9 cellular contexts compared by ENCODE assay signal in genomic region chr12:102062419-102062806, GRCh38. TPM values are rescaled to one million over a fixed set of nuclear protein-coding genes. Genes with fewer than 3 reads are reported as not detected.
DNase-seq lines count a peak whose midpoint lies in the region; ATAC-seq and TF ChIP-seq lines count a peak whose summit lies in the region.
"Had no signal": no experiment of that assay in that cellular context is flagged by ENCODE, and none has a peak within 500 bp of the region (broad histone marks: within the 10 kb centered on the region; RNA-seq: fewer than 3 reads in every experiment).

No MANE protein-coding gene starts in this region.

- peak overlapping the region; percentile 86; the same call in 1 of the 2 replicates for H3K4me3 ChIP-seq in GM12864 (ENCODE audit: low read depth, low read length)
- peak overlapping the region; percentile 87 to 94 for H3K4me3 ChIP-seq in Panc1 (ENCODE audit: low read depth in 2 of 2, low read length in 2 of 2)
- peak overlapping the region in 3 of 4 donors; percentile 77 to 91 (median 80) for H3K4me3 ChIP-seq in esophagus squamous epithelium
- peak overlapping the region; percentile 93 for H3K4me3 ChIP-seq in retinal pigment epithelial cell (ENCODE audit: low read length)

- intact Hi-C loops in Panc1 (cut with micrococcal nuclease; ENCODE audit: unreplicated experiment): no loop called here
- intact Hi-C loops in esophagus squamous epithelium (cut with DNase I): no loop called here

- H3K36me3 ChIP-seq in Panc1 (ENCODE audit: control insufficient read depth, insufficient read depth, low read length) (no peaks in the 10 kb centered on the region; the same call in 1 of the 2 replicates), esophagus squamous epithelium (peaks cover 0 to 8% (median 0%) of the 10 kb centered on the region in 3 donors)

- no peak for DNase-seq in GM12864 (ENCODE audit: low read depth)
- no peak for DNase-seq in Panc1 (ENCODE audit: low read depth, low spot score)
- no peak for DNase-seq in esophagus squamous epithelium (lab: John Stamatoyannopoulos, UW)
- no peak for DNase-seq in retinal pigment epithelial cell (ENCODE audit: low read depth)
- DNase-seq in NCI-H748 (lab: John Stamatoyannopoulos, UW; ENCODE audit: unreplicated experiment): no peak
- DNase-seq in DMS79 (lab: John Stamatoyannopoulos, UW): no peak
- DNase-seq in globus pallidus (ENCODE audit: low spot score): no peak

- POLR2A ChIA-PET in Panc1 (lab: Charles Lee): no interaction called here

- H3K27ac ChIP-seq in Panc1 (ENCODE audit: low read length) (peak overlapping the region; percentile 60; the same call in 1 of the 2 replicates), esophagus squamous epithelium (peak overlapping the region in 1 of 4 donors; percentile 96)

- H3K9me3 ChIP-seq in Panc1 (ENCODE audit: control insufficient read depth, insufficient read depth, low read depth, low read length) (no peaks in the 10 kb centered on the region), esophagus squamous epithelium (no peaks in the 10 kb centered on the region)
- H3K9me3 ChIP-seq: mucosa of descending colon had no signal

- CTCF ChIA-PET in Panc1 (lab: Charles Lee): no interaction called here

- H3K4me1 ChIP-seq in Panc1 (ENCODE audit: control insufficient read depth, insufficient read depth, low read length) (no peaks in the 10 kb centered on the region), esophagus squamous epithelium (peaks cover 0 to 27% (median 10%) of the 10 kb centered on the region in 3 donors)

- ATAC-seq in Panc1 (no peak), HG03045 (IDR thresholded peaks at IDR 0.05; ENCODE audit: unreplicated experiment) (no peak)

- 78 to 79% methylated on average over 9 to 11 of the region's 11 CpGs for WGBS in esophagus squamous epithelium, 2 donors

- BruUV-seq in Panc1 (replicated peaks; lab: Mats Ljungman, UMichigan): no TSS peak

- TF ChIP-seq POLR2A in esophagus squamous epithelium (IDR thresholded peaks at IDR 0.05): no peak

- TF ChIP-seq CTCF in GM12864 (IDR thresholded peaks at IDR 0.05; ENCODE audit: low read depth, low read length, missing control alignments) (no peak), Panc1 (IDR thresholded peaks at IDR 0.05) (no peak), esophagus squamous epithelium (IDR thresholded peaks at IDR 0.05) (no peak), retinal pigment epithelial cell (conservative IDR thresholded peaks at IDR 0.05; ENCODE audit: low read depth, low read length) (no peak)

- in situ Hi-C loops in Panc1 (cut with HindIII; ENCODE audit: low pct_unique_long_range_greater_than_20kb, low sequenced_read_pairs): no loop called here

- H3K27me3 ChIP-seq in Panc1 (ENCODE audit: control insufficient read depth, insufficient read depth, low read length): no peaks in the 10 kb centered on the region
- no peaks in the 10 kb centered on the region for H3K27me3 ChIP-seq in esophagus squamous epithelium

RNA-seq across cellular contexts. Expression of gene WASHC3, which starts 0.6 kb away (rescaled TPM):
- total RNA-seq in Panc1 (2021; ENCODE audit: unreplicated experiment) (21.5 TPM), esophagus squamous epithelium (10 to 100 TPM; 36.3 to 60.8 (median 51.1) TPM)
- polyA plus RNA-seq in Panc1 (2012; ENCODE audit: insufficient read length): 18.6 TPM

RNA-seq across cellular contexts. Expression of gene NUP37, which starts 57.5 kb away (rescaled TPM):
- 47.7 TPM for total RNA-seq in Panc1 (2021; ENCODE audit: unreplicated experiment)
- 27.4 TPM for polyA plus RNA-seq in Panc1 (2012; ENCODE audit: insufficient read length)
- total RNA-seq in esophagus squamous epithelium: 10 to 100 TPM; 18.1 to 39.1 (median 27.3) TPM

RNA-seq across cellular contexts. Expression of gene PARPBP, which starts 57.6 kb away (rescaled TPM):
- total RNA-seq in Panc1 (2021; ENCODE audit: unreplicated experiment) (14.3 TPM), esophagus squamous epithelium (10 to 100 TPM in 2 of 4 donors, 1 to 10 TPM in 2; 6.1 to 13.3 (median 8.7) TPM)
- 4.9 TPM for polyA plus RNA-seq in Panc1 (2012; ENCODE audit: insufficient read length)
